In the genomic region with DNA sequence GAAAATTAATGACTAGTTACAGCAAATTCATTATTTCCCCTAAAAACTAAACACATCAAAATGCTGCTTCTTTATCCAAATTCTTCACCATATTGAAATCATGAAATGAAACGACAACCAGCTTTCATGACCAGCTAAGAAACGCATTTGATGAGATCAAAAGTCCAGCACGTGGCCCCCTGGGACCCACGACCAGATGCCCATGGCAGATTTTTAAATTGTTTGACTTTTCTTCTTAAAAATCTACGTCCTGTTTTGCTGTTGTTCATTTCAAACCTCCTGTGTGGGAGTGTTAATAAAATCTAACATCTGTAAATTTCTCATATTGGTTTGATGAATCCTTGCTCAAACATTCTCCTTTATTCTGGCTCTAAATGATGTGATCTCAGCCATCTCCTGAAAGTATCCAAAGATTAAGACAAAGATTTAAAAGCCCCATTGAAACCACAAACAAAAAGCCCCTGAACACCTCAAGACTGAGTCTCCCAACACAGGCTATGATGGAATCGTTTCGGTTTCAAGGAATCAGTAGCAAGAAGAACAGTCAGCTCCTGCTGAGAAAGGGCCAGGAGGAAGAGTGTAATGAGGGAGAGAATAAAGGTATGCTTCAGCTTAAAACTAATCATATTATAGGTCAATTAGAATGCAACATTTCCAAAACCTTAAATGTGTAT, we compare ENCODE assay signal across 15 cellular contexts.
DNase-seq lines count a peak whose midpoint lies in the region; ATAC-seq and TF ChIP-seq lines count a peak whose summit lies in the region.
"Had no signal": no experiment of that assay in that cellular context is flagged by ENCODE, and none has a peak within 500 bp of the region (broad histone marks: within the 10 kb centered on the region; RNA-seq: fewer than 3 reads in every experiment).

No MANE protein-coding gene starts in this region.

- H2BK20ac ChIP-seq in IMR-90 (ENCODE audit: low read depth, low read length): 0 out of 2 replicates have a peak overlapping the region, but pooled peaks have one; percentile 22

- CTCF ChIA-PET in IMR-90 (lab: Yijun Ruan, JAX): no interaction called here
- CTCF ChIA-PET in activated CD4-positive, alpha-beta memory T cell treated with anti-CD3 and anti-CD28 coated beads for 36 hours (lab: Charles Lee): interaction anchor here (1.3 kb wide), 1 partner anchor 830 kb away, joined by 3 read pairs; no protein-coding TSS in a partner anchor

- H3K9me3 ChIP-seq in IMR-90 (ENCODE audit: control insufficient read depth, insufficient read depth, low read length) (no peaks in the 10 kb centered on the region), smooth muscle cell (replicated peaks; ENCODE audit: low read depth) (no peaks in the 10 kb centered on the region)
- H3K9me3 ChIP-seq: A549, BLaER1, Caco-2, HAP-1 had no signal

- no peak overlapping the region for H2BK5ac ChIP-seq in IMR-90 (ENCODE audit: low read depth, low read length, poor library complexity, severe bottlenecking)

- in situ Hi-C loops in IMR-90 (cut with MboI; ENCODE audit: low sequenced_read_pairs): no loop called here

- no peak overlapping the region for H3K4ac ChIP-seq in IMR-90 (ENCODE audit: low read depth, low read length)

- H3K4me3 ChIP-seq in AG10803 (ENCODE audit: low read length) (no peak overlapping the region), IMR-90 (ENCODE audit: insufficient read depth, low read depth, low read length) (no peak overlapping the region), fibroblast of villous mesenchyme (ENCODE audit: low read depth, low read length) (no peak overlapping the region), smooth muscle cell (no peak overlapping the region)
- H3K4me3 ChIP-seq: A549, BLaER1, HAP-1 had no signal

- H2AFZ ChIP-seq in IMR-90 (replicated peaks; ENCODE audit: low read length, poor library complexity) (no peak overlapping the region), smooth muscle cell (ENCODE audit: low read depth) (no peak overlapping the region)

- TF ChIP-seq CTCF in AG10803 (conservative IDR thresholded peaks at IDR 0.05; ENCODE audit: low read length): no peak
- TF ChIP-seq CTCF in IMR-90 (conservative IDR thresholded peaks at IDR 0.05; ENCODE audit: low read depth, low read length): no peak
- no peak for TF ChIP-seq CTCF in fibroblast of villous mesenchyme (IDR thresholded peaks at IDR 0.05; ENCODE audit: insufficient read depth, low read depth, low read length)
- no peak for TF ChIP-seq CTCF in smooth muscle cell (IDR thresholded peaks at IDR 0.05; ENCODE audit: borderline replicate concordance, insufficient read depth, poor library complexity, severe bottlenecking)

- H3K27me3 ChIP-seq in IMR-90 (ENCODE audit: control insufficient read depth, insufficient read depth, low read length) (no peaks in the 10 kb centered on the region), smooth muscle cell (ENCODE audit: low read depth) (no peaks in the 10 kb centered on the region)
- H3K27me3 ChIP-seq: BLaER1 had no signal

- peaks cover 21% of the 10 kb centered on the region for H3K9me1 ChIP-seq in IMR-90 (ENCODE audit: insufficient read depth, low read length)

- H4K91ac ChIP-seq in IMR-90 (ENCODE audit: insufficient read depth, low read depth, low read length): no peak overlapping the region

- peaks cover 38% of the 10 kb centered on the region for H3F3A ChIP-seq in smooth muscle cell (ENCODE audit: low read depth)

- H3K4me2 ChIP-seq in IMR-90 (ENCODE audit: low read depth, low read length) (no peak overlapping the region), smooth muscle cell (peak overlapping the region; percentile 42)
- H3K4me2 ChIP-seq: A549, BLaER1 had no signal

- intact Hi-C loops in IMR-90 (cut with micrococcal nuclease): no loop called here
- intact Hi-C loops in activated CD4-positive, alpha-beta memory T cell treated with anti-CD3 and anti-CD28 coated beads for 36 hours (cut with micrococcal nuclease): no loop called here

- no peaks in the 10 kb centered on the region for H3K36me3 ChIP-seq in IMR-90 (ENCODE audit: control insufficient read depth, insufficient read depth, low read length)
- no peaks in the 10 kb centered on the region for H3K36me3 ChIP-seq in smooth muscle cell (ENCODE audit: low read depth)
- H3K36me3 ChIP-seq: BLaER1, HAP-1 had no signal

- no peaks in the 10 kb centered on the region for H3K27me3 Mint-ChIP-seq in activated CD4-positive, alpha-beta memory T cell treated with anti-CD3 and anti-CD28 coated beads for 36 hours

- WGBS in IMR-90 (ENCODE audit: extremely low coverage in 2 of 2, insufficient read length in 1 of 2), 2 experiments: 33% methylated on average over 1 of the region's 7 CpGs; no CpG with 5 or more reads in 1 of the 2 experiments
- WGBS in smooth muscle cell (ENCODE audit: low lambda C conversion rate): 80% methylated on average over 7 of the region's 7 CpGs

- no peak overlapping the region for H2AK5ac ChIP-seq in IMR-90 (ENCODE audit: low read depth, low read length)

- DNase-seq in AG10803 (ENCODE audit: low read depth) (peak; percentile 58), IMR-90 (no peak), fibroblast of villous mesenchyme (ENCODE audit: low read depth) (peak; percentile 38), smooth muscle cell (lab: John Stamatoyannopoulos, UW; ENCODE audit: unreplicated experiment) (no peak), NOMO-1 treated with dmso at 0.1 percent for 144 hours (lab: John Stamatoyannopoulos, UW; ENCODE audit: unreplicated experiment) (no peak), DMS53 treated with DMSO at 0.1 percent for 48 hours (lab: John Stamatoyannopoulos, UW; ENCODE audit: unreplicated experiment) (no peak)
- no peak for DNase-seq in activated CD4-positive, alpha-beta memory T cell treated with anti-CD3 and anti-CD28 coated beads for 36 hours
- DNase-seq: AML-193; Caco-2; CD8-positive, alpha-beta memory T cell; GF-D8 had no signal

- no peak overlapping the region for H3K27ac Mint-ChIP-seq in activated CD4-positive, alpha-beta memory T cell treated with anti-CD3 and anti-CD28 coated beads for 36 hours
- H3K27ac Mint-ChIP-seq: CD8-positive, alpha-beta memory T cell had no signal

- H3K4me3 Mint-ChIP-seq in activated CD4-positive, alpha-beta memory T cell treated with anti-CD3 and anti-CD28 coated beads for 36 hours: no peak overlapping the region
- H3K4me3 Mint-ChIP-seq: CD8-positive, alpha-beta memory T cell had no signal

- no peak overlapping the region for H2BK15ac ChIP-seq in IMR-90 (ENCODE audit: low read depth, low read length)

- H3K27ac ChIP-seq in IMR-90 (ENCODE audit: insufficient read depth, low read length): no peak overlapping the region
- peak overlapping the region; percentile 96 for H3K27ac ChIP-seq in smooth muscle cell (ENCODE audit: low read depth)
- H3K27ac ChIP-seq: A549, BLaER1 had no signal

- no peak for ATAC-seq in IMR-90 (ENCODE audit: low read depth)
- ATAC-seq: A549, HepG2 had no signal

- H2AK9ac ChIP-seq in IMR-90 (replicated peaks; ENCODE audit: low read depth, low read length, poor library complexity): no peak overlapping the region

- H3K79me1 ChIP-seq in IMR-90 (ENCODE audit: low read depth in 1 of 2, low read length in 2 of 2): peaks cover 0 to 4% of the 10 kb centered on the region in 2 experiments; a peak in 1 of 4 replicates

- peaks cover 32% of the 10 kb centered on the region for H3K79me2 ChIP-seq in smooth muscle cell (ENCODE audit: low read depth)

- no peak overlapping the region for H3K9ac ChIP-seq in IMR-90 (ENCODE audit: low read depth, low read length)
- peak overlapping the region; percentile 75 for H3K9ac ChIP-seq in smooth muscle cell (ENCODE audit: low read depth)
- H3K9ac ChIP-seq: BLaER1 had no signal

- H3K56ac ChIP-seq in IMR-90 (ENCODE audit: extremely low read depth, insufficient read depth, low read length): no peak overlapping the region

- TF ChIP-seq RAD21 in IMR-90 (IDR thresholded peaks at IDR 0.05; ENCODE audit: low read length): no peak

- dilution Hi-C loops in IMR-90 (cut with HindIII; ENCODE audit: low sequenced_read_pairs, unreplicated experiment): no loop called here

- no peak overlapping the region for H4K8ac ChIP-seq in IMR-90 (ENCODE audit: low read depth in 2 of 2, low read length in 2 of 2)

- no peak for TF ChIP-seq POLR2A in IMR-90 (IDR thresholded peaks at IDR 0.05; ENCODE audit: low read depth, low read length)

- no peak overlapping the region for H3K23ac ChIP-seq in IMR-90 (ENCODE audit: low read depth, low read length)

- H3K14ac ChIP-seq in IMR-90 (replicated peaks; ENCODE audit: low read depth, low read length): no peak overlapping the region

- H3K4me1 ChIP-seq in IMR-90 (ENCODE audit: control insufficient read depth, insufficient read depth, low read length) (peaks cover 25% of the 10 kb centered on the region), smooth muscle cell (ENCODE audit: low read depth) (peaks cover 16% of the 10 kb centered on the region)
- H3K4me1 ChIP-seq: BLaER1, Caco-2, HAP-1 had no signal

- H2BK120ac ChIP-seq in IMR-90 (ENCODE audit: low read depth, low read length): peak overlapping the region; percentile 10; the same call in 1 of the 2 replicates

- POLR2A ChIA-PET in IMR-90 (lab: Charles Lee; ENCODE audit: unreplicated experiment): no interaction called here
- POLR2A ChIA-PET in activated CD4-positive, alpha-beta memory T cell treated with anti-CD3 and anti-CD28 coated beads for 36 hours (lab: Charles Lee): no interaction called here

- BruUV-seq in IMR-90 (replicated peaks; lab: Mats Ljungman, UMichigan): no TSS peak

- H3K18ac ChIP-seq in IMR-90 (ENCODE audit: low read depth, low read length): peak overlapping the region; percentile 64

- peaks cover 13% of the 10 kb centered on the region for H3K4me1 Mint-ChIP-seq in activated CD4-positive, alpha-beta memory T cell treated with anti-CD3 and anti-CD28 coated beads for 36 hours (ENCODE audit: low read depth)
- H3K4me1 Mint-ChIP-seq: CD8-positive, alpha-beta memory T cell had no signal

- H4K20me1 ChIP-seq in IMR-90 (ENCODE audit: insufficient read depth, low read length): no peaks in the 10 kb centered on the region
- no peaks in the 10 kb centered on the region for H4K20me1 ChIP-seq in smooth muscle cell (ENCODE audit: low read depth)
- H4K20me1 ChIP-seq: BLaER1 had no signal

- H4K5ac ChIP-seq in IMR-90 (ENCODE audit: low read depth, low read length): peak overlapping the region; percentile 47; the same call in 1 of the 2 replicates

- no peaks in the 10 kb centered on the region for H3K36me3 Mint-ChIP-seq in activated CD4-positive, alpha-beta memory T cell treated with anti-CD3 and anti-CD28 coated beads for 36 hours

- H3K9me3 Mint-ChIP-seq in activated CD4-positive, alpha-beta memory T cell treated with anti-CD3 and anti-CD28 coated beads for 36 hours: no peaks in the 10 kb centered on the region
- H3K9me3 Mint-ChIP-seq: CD8-positive, alpha-beta memory T cell had no signal

TF ChIP-seq in IMR-90, 13 proteins besides CTCF, POLR2A, EP300 and RAD21 (continues in another document):
- TF ChIP-seq USF2 (IDR thresholded peaks at IDR 0.05; ENCODE audit: low read depth, low read length) (no peak), CEBPB (IDR thresholded peaks at IDR 0.05; ENCODE audit: low read depth, low read length) (no peak)

Comparison
In these comparisons a context has a peak if more than half of its experiments do, and no peak if none do; other contexts are left out.
1. DNase-seq: peak in AG10803 (single experiment) and fibroblast of villous mesenchyme (single experiment); none in IMR-90 (single experiment), smooth muscle cell (single experiment), NOMO-1 treated with dmso at 0.1 percent for 144 hours (single experiment), DMS53 treated with DMSO at 0.1 percent for 48 hours (single experiment) and activated CD4-positive, alpha-beta memory T cell treated with anti-CD3 and anti-CD28 coated beads for 36 hours (single experiment).